ENCODE assay signal across 20 cellular contexts in genomic region chr10:95235676-95236067, GRCh38. TPM values are rescaled to one million over a fixed set of nuclear protein-coding genes. Genes with fewer than 3 reads are reported as not detected.
DNase-seq lines count a peak whose midpoint lies in the region; ATAC-seq and TF ChIP-seq lines count a peak whose summit lies in the region.
"Had no signal": no experiment of that assay in that cellular context is flagged by ENCODE, and none has a peak within 500 bp of the region (broad histone marks: within the 10 kb centered on the region; RNA-seq: fewer than 3 reads in every experiment).

No MANE protein-coding gene starts in this region.

- DNase-seq in activated CD4-positive, alpha-beta T cell treated with anti-CD3 and anti-CD28 coated beads, Interleukin-2, amount 10 ng/mL, durations not matched to agents 24 days and 14 days: no peak
- DNase-seq in activated CD4-positive, alpha-beta T cell treated with anti-CD3 and anti-CD28 coated beads, Interleukin-2, amount 50 U/mL, for 48 hours: no peak
- no peak for DNase-seq in activated naive CD8-positive, alpha-beta T cell treated with anti-CD3 and anti-CD28 coated beads, Interleukin-2, amount 10 ng/mL, durations not matched to agents 7 days and 5 days
- no peak for DNase-seq in NOMO-1 treated with dmso at 0.1 percent for 144 hours (lab: John Stamatoyannopoulos, UW; ENCODE audit: unreplicated experiment)
- DNase-seq: amygdala, Calu3, colonic mucosa, H7, hippocampal formation, Kasumi-1, NCI-H187, NCI-H524 treated with DMSO at 0.1 percent for 48 hours had no signal

- H3K9ac ChIP-seq in OCI-LY3 (ENCODE audit: low read length): no peak overlapping the region
- no peak overlapping the region for H3K9ac ChIP-seq in skeletal muscle satellite cell (ENCODE audit: low read depth, low read length)

- H2AFZ ChIP-seq in OCI-LY3 (ENCODE audit: low read depth, low read length): no peak overlapping the region
- H2AFZ ChIP-seq: neural progenitor cell had no signal

- H3K4me3 ChIP-seq in OCI-LY3 (ENCODE audit: low read length) (peak overlapping the region; percentile 15; the same call in 1 of the 2 replicates), skeletal muscle satellite cell (ENCODE audit: low read length) (peak overlapping the region; percentile 1)
- H3K4me3 ChIP-seq: colonic mucosa, esophagus muscularis mucosa, neural progenitor cell had no signal

- POLR2A ChIA-PET in activated naive CD8-positive, alpha-beta T cell treated with anti-CD3 and anti-CD28 coated beads, Interleukin-2, amount 10 ng/mL, durations not matched to agents 7 days and 5 days (lab: Charles Lee): no interaction called here

- peaks cover 29% of the 10 kb centered on the region for H3K4me1 Mint-ChIP-seq in activated CD4-positive, alpha-beta T cell treated with anti-CD3 and anti-CD28 coated beads, Interleukin-2, amount 10 ng/mL, durations not matched to agents 24 days and 14 days
- H3K4me1 Mint-ChIP-seq in activated naive CD8-positive, alpha-beta T cell treated with anti-CD3 and anti-CD28 coated beads, Interleukin-2, amount 10 ng/mL, durations not matched to agents 7 days and 5 days: peaks cover 22% of the 10 kb centered on the region

- H3K4me1 ChIP-seq in OCI-LY3 (ENCODE audit: low read length) (peaks cover 30% of the 10 kb centered on the region), skeletal muscle satellite cell (ENCODE audit: control insufficient read depth, insufficient read depth, low read length) (peaks cover 37% of the 10 kb centered on the region)
- H3K4me1 ChIP-seq: colonic mucosa had no signal

- H3K27me3 ChIP-seq in OCI-LY3 (ENCODE audit: low read depth, low read length) (peaks cover 51% of the 10 kb centered on the region), skeletal muscle satellite cell (ENCODE audit: control insufficient read depth, insufficient read depth, low read length) (no peaks in the 10 kb centered on the region)
- H3K27me3 ChIP-seq: colonic mucosa, esophagus muscularis mucosa, neural progenitor cell had no signal

- H3K9me3 ChIP-seq in OCI-LY3 (ENCODE audit: insufficient read depth, low read length) (peaks cover 5% of the 10 kb centered on the region; the same call in 1 of the 2 replicates), skeletal muscle satellite cell (replicated peaks; ENCODE audit: low read length) (no peaks in the 10 kb centered on the region)
- H3K9me3 ChIP-seq: colonic mucosa, esophagus muscularis mucosa had no signal

- H3K27ac ChIP-seq in OCI-LY3 (ENCODE audit: low read length): peak overlapping the region; percentile 30
- H3K27ac ChIP-seq: colonic mucosa, esophagus muscularis mucosa, HL-60, neural progenitor cell had no signal

- peak overlapping the region; percentile 71 for H3K27ac Mint-ChIP-seq in activated CD4-positive, alpha-beta T cell treated with anti-CD3 and anti-CD28 coated beads, Interleukin-2, amount 10 ng/mL, durations not matched to agents 24 days and 14 days
- H3K27ac Mint-ChIP-seq in activated naive CD8-positive, alpha-beta T cell treated with anti-CD3 and anti-CD28 coated beads, Interleukin-2, amount 10 ng/mL, durations not matched to agents 7 days and 5 days: peak overlapping the region; percentile 46

- H4K20me1 ChIP-seq in OCI-LY3 (ENCODE audit: insufficient read depth, low read length): peaks cover 3% of the 10 kb centered on the region

- no peak for TF ChIP-seq CTCF in OCI-LY3 (IDR thresholded peaks at IDR 0.05; ENCODE audit: low read depth, low read length)

- H3K36me3 Mint-ChIP-seq in activated CD4-positive, alpha-beta T cell treated with anti-CD3 and anti-CD28 coated beads, Interleukin-2, amount 10 ng/mL, durations not matched to agents 24 days and 14 days (ENCODE audit: low read depth): peaks cover 20% of the 10 kb centered on the region
- H3K36me3 Mint-ChIP-seq in activated naive CD8-positive, alpha-beta T cell treated with anti-CD3 and anti-CD28 coated beads, Interleukin-2, amount 10 ng/mL, durations not matched to agents 7 days and 5 days: peaks cover 4% of the 10 kb centered on the region
- H3K36me3 Mint-ChIP-seq: neural progenitor cell had no signal

- peaks cover 3% of the 10 kb centered on the region for H3K27me3 Mint-ChIP-seq in activated CD4-positive, alpha-beta T cell treated with anti-CD3 and anti-CD28 coated beads, Interleukin-2, amount 10 ng/mL, durations not matched to agents 24 days and 14 days
- H3K27me3 Mint-ChIP-seq in activated naive CD8-positive, alpha-beta T cell treated with anti-CD3 and anti-CD28 coated beads, Interleukin-2, amount 10 ng/mL, durations not matched to agents 7 days and 5 days: no peaks in the 10 kb centered on the region

- H3K4me2 ChIP-seq in OCI-LY3 (ENCODE audit: low read length) (peak overlapping the region; percentile 71), skeletal muscle satellite cell (ENCODE audit: low read length) (peak overlapping the region; percentile 63)
- H3K4me2 ChIP-seq: neural progenitor cell had no signal

- peak overlapping the region; percentile 8 for H3K4me3 Mint-ChIP-seq in activated CD4-positive, alpha-beta T cell treated with anti-CD3 and anti-CD28 coated beads, Interleukin-2, amount 10 ng/mL, durations not matched to agents 24 days and 14 days
- H3K4me3 Mint-ChIP-seq in activated naive CD8-positive, alpha-beta T cell treated with anti-CD3 and anti-CD28 coated beads, Interleukin-2, amount 10 ng/mL, durations not matched to agents 7 days and 5 days: peak overlapping the region; percentile 47
- H3K4me3 Mint-ChIP-seq: neural progenitor cell had no signal

- intact Hi-C loops in activated CD4-positive, alpha-beta T cell treated with anti-CD3 and anti-CD28 coated beads, Interleukin-2, amount 10 ng/mL, durations not matched to agents 24 days and 14 days (cut with micrococcal nuclease): loop anchor here (1.0 to 5.0 kb wide), 3 partner anchors 10 to 688 kb away; partner anchors contain the start of gene HELLS

- no peak for ATAC-seq in activated naive CD8-positive, alpha-beta T cell treated with anti-CD3 and anti-CD28 coated beads, Interleukin-2, amount 10 ng/mL, durations not matched to agents 7 days and 5 days (ENCODE audit: low read depth)
- ATAC-seq in GM21528 (IDR thresholded peaks at IDR 0.05; ENCODE audit: low FRiP score, unreplicated experiment) (no peak), GM18868 (IDR thresholded peaks at IDR 0.05; ENCODE audit: unreplicated experiment) (no peak)

- H3K36me3 ChIP-seq in OCI-LY3 (replicated peaks; ENCODE audit: low read depth, low read length) (peaks cover 12% of the 10 kb centered on the region), skeletal muscle satellite cell (ENCODE audit: insufficient read depth, low read length) (no peaks in the 10 kb centered on the region)
- H3K36me3 ChIP-seq: neural progenitor cell had no signal

- H3K79me2 ChIP-seq in OCI-LY3 (ENCODE audit: low read length): no peaks in the 10 kb centered on the region

- peaks cover 12% of the 10 kb centered on the region for H3K9me3 Mint-ChIP-seq in activated CD4-positive, alpha-beta T cell treated with anti-CD3 and anti-CD28 coated beads, Interleukin-2, amount 10 ng/mL, durations not matched to agents 24 days and 14 days
- H3K9me3 Mint-ChIP-seq in activated naive CD8-positive, alpha-beta T cell treated with anti-CD3 and anti-CD28 coated beads, Interleukin-2, amount 10 ng/mL, durations not matched to agents 7 days and 5 days: peaks cover 4% of the 10 kb centered on the region

RNA-seq across cellular contexts. Expression of gene ACSM6, which starts 41.6 kb away (rescaled TPM):
- not detected in 2 replicates for total RNA-seq in activated CD4-positive, alpha-beta T cell treated with anti-CD3 and anti-CD28 coated beads, Interleukin-2, amount 10 ng/mL, durations not matched to agents 24 days and 14 days
- not detected for total RNA-seq in activated naive CD8-positive, alpha-beta T cell treated with anti-CD3 and anti-CD28 coated beads, Interleukin-2, amount 10 ng/mL, durations not matched to agents 7 days and 5 days
- not detected in 2 replicates for total RNA-seq in skeletal muscle satellite cell (2012; rRNA removed)
- total RNA-seq: A673, Calu3, colonic mucosa, esophagus muscularis mucosa, H7 had no signal

RNA-seq across cellular contexts. Expression of gene PDLIM1, which starts 55.1 kb away (rescaled TPM):
- 3.1 and 3.2 TPM in 2 replicates for total RNA-seq in activated CD4-positive, alpha-beta T cell treated with anti-CD3 and anti-CD28 coated beads, Interleukin-2, amount 10 ng/mL, durations not matched to agents 24 days and 14 days
- total RNA-seq in activated naive CD8-positive, alpha-beta T cell treated with anti-CD3 and anti-CD28 coated beads, Interleukin-2, amount 10 ng/mL, durations not matched to agents 7 days and 5 days: 10 to 100 TPM; 10.0 to 11.7 TPM
- 11.7 and 14.0 TPM in 2 replicates for total RNA-seq in skeletal muscle satellite cell (2012; rRNA removed)
